Comparison of ENCODE assay signal across 8 cellular contexts in the genomic region with DNA sequence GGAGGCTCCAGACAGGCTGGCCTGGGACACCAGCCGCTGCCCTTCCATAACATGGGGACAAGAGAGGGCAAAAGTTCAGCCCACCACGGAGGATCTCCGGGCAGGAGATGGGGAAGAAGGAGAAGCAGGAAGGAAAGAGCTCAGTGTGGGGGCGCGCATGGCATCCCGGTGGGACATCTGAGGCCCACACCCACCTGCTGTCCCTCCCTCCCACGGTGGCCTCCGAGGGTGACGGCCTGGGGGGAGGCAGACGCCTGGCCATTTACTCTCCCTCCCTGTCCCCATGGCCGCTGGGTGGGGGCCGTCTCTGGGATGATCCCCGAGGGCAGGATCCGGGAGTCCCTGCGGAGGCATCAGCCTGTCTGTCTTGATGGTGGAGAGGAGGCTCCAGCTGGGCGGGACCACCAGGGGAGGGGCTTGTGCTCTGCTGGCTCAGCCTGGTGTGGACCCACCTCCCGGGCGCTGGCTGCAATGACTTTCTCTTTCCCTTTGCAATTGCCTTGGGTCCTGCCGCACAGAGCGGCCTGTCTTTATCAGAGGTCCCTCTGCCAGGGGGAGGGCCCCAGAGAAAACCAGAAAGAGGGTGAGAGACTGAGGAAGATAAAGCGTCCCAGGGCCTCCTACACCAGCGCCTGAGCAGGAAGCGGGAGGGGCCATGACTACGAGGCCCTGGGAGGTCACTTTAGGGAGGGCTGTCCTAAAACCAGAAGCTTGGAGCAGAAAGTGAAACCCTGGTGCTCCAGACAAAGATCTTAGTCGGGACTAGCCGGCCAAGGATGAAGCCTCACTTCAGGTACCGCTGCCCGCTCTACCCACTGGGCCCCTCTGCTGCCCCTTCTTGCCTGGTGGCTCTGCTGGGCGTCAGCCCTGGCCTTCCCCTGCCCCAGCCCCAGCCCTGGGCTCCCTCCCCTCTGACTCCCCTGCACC. TPM values are rescaled to one million over a fixed set of nuclear protein-coding genes. Genes with fewer than 3 reads are reported as not detected.
DNase-seq lines count a peak whose midpoint lies in the region; ATAC-seq lines count a peak whose summit lies in the region.
"Not testable (repeated sequence)": the region's sequence is repeated elsewhere in the genome, so short reads cannot be mapped to it uniquely, and the experiment has no call there.

A gene (plus strand): TSS at position 690 of the 927 bp plus-strand sequence. CDS start 87 bp downstream, at position 777.

- peak within 1 kb of the TSS; percentile 94 for H3K4me3 Mint-ChIP-seq in activated naive CD4-positive, alpha-beta T cell treated with anti-CD3 and anti-CD28 coated beads, Interleukin-2, amount 10 ng/mL, durations not matched to agents 7 days and 5 days
- peak within 1 kb of the TSS; percentile 94 for H3K4me3 Mint-ChIP-seq in stimulated activated naive CD8-positive, alpha-beta T cell treated with anti-CD3 and anti-CD28 coated beads, Interleukin-15, Interleukin-2, amounts not matched to agents 100 ng/mL and 50 ng/mL, for 24 hours

- H3K27ac ChIP-seq in muscle layer of colon (ENCODE audit: low read depth, low read length), result peak within 1 kb of the TSS; percentile 19

- H3K27me3 Mint-ChIP-seq in activated naive CD4-positive, alpha-beta T cell treated with anti-CD3 and anti-CD28 coated beads, Interleukin-2, amount 10 ng/mL, durations not matched to agents 7 days and 5 days; stimulated activated naive CD8-positive, alpha-beta T cell treated with anti-CD3 and anti-CD28 coated beads, Interleukin-15, Interleukin-2, amounts not matched to agents 100 ng/mL and 50 ng/mL, for 24 hours: not testable (repeated sequence)

- H3K36me3 Mint-ChIP-seq in activated naive CD4-positive, alpha-beta T cell treated with anti-CD3 and anti-CD28 coated beads, Interleukin-2, amount 10 ng/mL, durations not matched to agents 7 days and 5 days, result peaks cover 30% of the 10 kb centered on the region
- peaks cover 29% of the 10 kb centered on the region for H3K36me3 Mint-ChIP-seq in stimulated activated naive CD8-positive, alpha-beta T cell treated with anti-CD3 and anti-CD28 coated beads, Interleukin-15, Interleukin-2, amounts not matched to agents 100 ng/mL and 50 ng/mL, for 24 hours (ENCODE audit: low read depth)

- H3K9ac ChIP-seq in muscle layer of colon (ENCODE audit: low read length), result not testable (repeated sequence)

- H3K27ac Mint-ChIP-seq in activated naive CD4-positive, alpha-beta T cell treated with anti-CD3 and anti-CD28 coated beads, Interleukin-2, amount 10 ng/mL, durations not matched to agents 7 days and 5 days, result peak within 1 kb of the TSS; percentile 89
- peak within 1 kb of the TSS; percentile 93 for H3K27ac Mint-ChIP-seq in stimulated activated naive CD8-positive, alpha-beta T cell treated with anti-CD3 and anti-CD28 coated beads, Interleukin-15, Interleukin-2, amounts not matched to agents 100 ng/mL and 50 ng/mL, for 24 hours

- DNase-seq in Daoy (ENCODE audit: low read depth) (peak; percentile 81), SW480 (ENCODE audit: low spot score) (peak; percentile 27), fibroblast of the conjunctiva (ENCODE audit: low read depth) (peak; percentile 14)
- peak; percentile 81 for DNase-seq in activated naive CD4-positive, alpha-beta T cell treated with anti-CD3 and anti-CD28 coated beads, Interleukin-2, amount 10 ng/mL, durations not matched to agents 7 days and 5 days

- H3K4me3 ChIP-seq in muscle layer of colon (ENCODE audit: low read depth in 1 of 2, low read length in 2 of 2), result peak within 1 kb of the TSS in 1 of 2 donors; percentile 60

- not testable (repeated sequence) for H3K27me3 ChIP-seq in muscle layer of colon (ENCODE audit: control insufficient read depth in 1 of 2, insufficient read depth in 2 of 2, low read length in 2 of 2)

- not testable (repeated sequence) for H3K9me3 ChIP-seq in muscle layer of colon (ENCODE audit: low read length)

- CTCF ChIA-PET in activated naive CD4-positive, alpha-beta T cell treated with anti-CD3 and anti-CD28 coated beads, Interleukin-2, amount 10 ng/mL, durations not matched to agents 7 days and 5 days (lab: Charles Lee), result interaction anchor here (1.1 kb wide), 1 partner anchor 8 kb away, joined by 5 read pairs; no protein-coding TSS in a partner anchor

- peaks cover 11% of the 10 kb centered on the region for H3K36me3 ChIP-seq in muscle layer of colon (ENCODE audit: insufficient read depth, low read length)

- peaks cover 50% of the 10 kb centered on the region for H3K4me1 Mint-ChIP-seq in activated naive CD4-positive, alpha-beta T cell treated with anti-CD3 and anti-CD28 coated beads, Interleukin-2, amount 10 ng/mL, durations not matched to agents 7 days and 5 days
- H3K4me1 Mint-ChIP-seq in stimulated activated naive CD8-positive, alpha-beta T cell treated with anti-CD3 and anti-CD28 coated beads, Interleukin-15, Interleukin-2, amounts not matched to agents 100 ng/mL and 50 ng/mL, for 24 hours (ENCODE audit: low read depth), result peaks cover 63% of the 10 kb centered on the region

- peaks cover 13% of the 10 kb centered on the region for H3K4me1 ChIP-seq in muscle layer of colon (ENCODE audit: insufficient read depth, low read length)

- not testable (repeated sequence) for H3K9me3 Mint-ChIP-seq in activated naive CD4-positive, alpha-beta T cell treated with anti-CD3 and anti-CD28 coated beads, Interleukin-2, amount 10 ng/mL, durations not matched to agents 7 days and 5 days; stimulated activated naive CD8-positive, alpha-beta T cell treated with anti-CD3 and anti-CD28 coated beads, Interleukin-15, Interleukin-2, amounts not matched to agents 100 ng/mL and 50 ng/mL, for 24 hours

- ATAC-seq in GM21390 (IDR thresholded peaks at IDR 0.05; ENCODE audit: unreplicated experiment) (peak; percentile 84), HG03442 (IDR thresholded peaks at IDR 0.05; ENCODE audit: unreplicated experiment) (peak; percentile 56)

RNA-seq across cellular contexts. Expression of the gene that starts here (rescaled TPM):
- total RNA-seq in Daoy (2014; rRNA removed; shearing (Covaris generic)), result 13.7 and 15.8 TPM in 2 replicates

Comparison
In these comparisons a context has a peak if more than half of its experiments do, and no peak if none do; other contexts are left out.
1. DNase-seq: peak in every context shown above with its lines; median percentile 81 in Daoy; 81 in activated naive CD4-positive, alpha-beta T cell treated with anti-CD3 and anti-CD28 coated beads, Interleukin-2, amount 10 ng/mL, durations not matched to agents 7 days and 5 days; 27 in SW480; 14 in fibroblast of the conjunctiva.